In genomic region chr17:55501626-55502025, GRCh38 we compare ENCODE assay signal across 11 cellular contexts. TPM values are rescaled to one million over a fixed set of nuclear protein-coding genes. Genes with fewer than 3 reads are reported as not detected.
DNase-seq lines count a peak whose midpoint lies in the region; ATAC-seq and TF ChIP-seq lines count a peak whose summit lies in the region.
"Not testable (repeated sequence)": the region's sequence is repeated elsewhere in the genome, so short reads cannot be mapped to it uniquely, and the experiment has no call there.
"Had no signal": no experiment of that assay in that cellular context is flagged by ENCODE, and none has a peak within 500 bp of the region (broad histone marks: within the 10 kb centered on the region; RNA-seq: fewer than 3 reads in every experiment).

No MANE protein-coding gene starts in this region.

- POLR2A ChIA-PET in HCT116 (lab: Charles Lee); WTC11 (lab: Charles Lee): not testable (repeated sequence)

- H4K8ac ChIP-seq in neuronal stem cell (ENCODE audit: low read depth, low read length) = not testable (repeated sequence)

- not testable (repeated sequence) for H3K79me2 ChIP-seq in HCT116 (ENCODE audit: insufficient read depth, low read length)

- DNase-seq in DMS53 (lab: John Stamatoyannopoulos, UW) (peak; percentile 56), NCI-H146 treated with DMSO at 0.1 percent for 48 hours (lab: John Stamatoyannopoulos, UW; ENCODE audit: unreplicated experiment) (peak; percentile 4), NCI-H748 treated with DMSO at 0.1 percent for 48 hours (lab: John Stamatoyannopoulos, UW) (peak; percentile 6), WTC11 (ENCODE audit: low spot score) (peak; percentile 16)
- not testable (repeated sequence) for DNase-seq in HCT116 (ENCODE audit: low read depth, low spot score); epithelial cell of prostate (ENCODE audit: low read depth, low spot score); neuronal stem cell (ENCODE audit: low spot score)

- H3K4me1 Mint-ChIP-seq in WTC11 = not testable (repeated sequence)

- not testable (repeated sequence) for H2AFZ ChIP-seq in HCT116 (ENCODE audit: low read depth, low read length, poor library complexity, severe bottlenecking)
- peak overlapping the region; percentile 71 for H2AFZ ChIP-seq in neuronal stem cell (ENCODE audit: low read length)

- not testable (repeated sequence) for H2BK5ac ChIP-seq in neuronal stem cell (ENCODE audit: low read length)

- CTCF ChIA-PET in HCT116 (lab: Charles Lee); WTC11 (lab: Charles Lee): not testable (repeated sequence)

- not testable (repeated sequence) for H2AK5ac ChIP-seq in neuronal stem cell (ENCODE audit: low read depth, low read length)

- not testable (repeated sequence) for TF ChIP-seq RAD21 in HCT116 (IDR thresholded peaks at IDR 0.05; ENCODE audit: low read depth)

- TF ChIP-seq POLR2A in HCT116 (IDR thresholded peaks at IDR 0.05; ENCODE audit: borderline replicate concordance, extremely low read depth, insufficient read depth, insufficient read length) = not testable (repeated sequence)

- H3K4me3 Mint-ChIP-seq in WTC11 = peak overlapping the region; percentile 57

- H3K23ac ChIP-seq in neuronal stem cell (ENCODE audit: low read depth, low read length, poor library complexity) = not testable (repeated sequence)

- not testable (repeated sequence) for H3K27me3 ChIP-seq in HCT116 (ENCODE audit: insufficient read depth, low read length); neuronal stem cell (ENCODE audit: control insufficient read depth in 3 of 3, insufficient read depth in 3 of 3, low read depth in 1 of 3, low read length in 3 of 3)

- ATAC-seq in HCT116 = peak; percentile 32; the same call in 1 of the 2 replicates
- ATAC-seq in WTC11 = not testable (repeated sequence)

- H4K91ac ChIP-seq in neuronal stem cell (ENCODE audit: low read depth, low read length, poor library complexity) = not testable (repeated sequence)

- WGBS in neuronal stem cell (ENCODE audit: extremely low coverage in 2 of 2, insufficient read length in 2 of 2, insufficient replicate concordance in 1 of 2), 2 donors = no CpG with 5 or more reads among the region's 23 CpGs

- TSS peak; percentile 85 for BruUV-seq in HCT116 (replicated peaks; lab: Mats Ljungman, UMichigan)

- H3K27me3 Mint-ChIP-seq in WTC11 (ENCODE audit: low read depth) = not testable (repeated sequence)

- not testable (repeated sequence) for H3K79me1 ChIP-seq in neuronal stem cell (ENCODE audit: low read depth, low read length)

- not testable (repeated sequence) for H3K9ac ChIP-seq in HCT116 (ENCODE audit: low read length); neuronal stem cell (ENCODE audit: low read depth, low read length, poor library complexity)

- intact Hi-C loops in HCT116 (cut with micrococcal nuclease) = not testable (repeated sequence)

- peak overlapping the region; percentile 50 for H3K4me2 ChIP-seq in HCT116 (ENCODE audit: low read length)
- H3K4me2 ChIP-seq in neuronal stem cell (ENCODE audit: insufficient read depth, low read length, poor library complexity, severe bottlenecking) = not testable (repeated sequence)

- not testable (repeated sequence) for H3K9me3 Mint-ChIP-seq in WTC11

- not testable (repeated sequence) for H3K27ac ChIP-seq in HCT116 (ENCODE audit: low read depth, low read length); neuronal stem cell (replicated peaks; ENCODE audit: low read length)
- H3K27ac ChIP-seq in epithelial cell of prostate = peak overlapping the region; percentile 30

- H4K20me1 ChIP-seq in HCT116 (ENCODE audit: insufficient read depth) = not testable (repeated sequence)

- not testable (repeated sequence) for TF ChIP-seq CTCF in HCT116 (IDR thresholded peaks at IDR 0.05 in 2 of 3, conservative IDR thresholded peaks at IDR 0.05 in 1 of 3; ENCODE audit: borderline replicate concordance in 1 of 3, insufficient read depth in 1 of 3, low read depth in 2 of 3, low read length in 2 of 3); WTC11 (IDR thresholded peaks at IDR 0.05)

- H3K14ac ChIP-seq in neuronal stem cell (ENCODE audit: low read length) = not testable (repeated sequence)

- not testable (repeated sequence) for H3K36me3 ChIP-seq in HCT116 (ENCODE audit: control insufficient read depth in 1 of 2, insufficient read depth in 2 of 2, low read length in 2 of 2); neuronal stem cell (replicated peaks in 1 of 2; ENCODE audit: control insufficient read depth in 2 of 2, insufficient read depth in 2 of 2, low read length in 2 of 2)

- RAD21 ChIA-PET in HCT116 (lab: Charles Lee; ENCODE audit: low non-redundant PET in 1 of 2, low total read pairs in 2 of 2, uncharacterized antibody in 2 of 2, unreplicated experiment in 2 of 2) = not testable (repeated sequence)

- H3K27ac Mint-ChIP-seq in WTC11 = peak overlapping the region; percentile 83

- not testable (repeated sequence) for H3K18ac ChIP-seq in neuronal stem cell (ENCODE audit: low read length)

- H3K4me3 ChIP-seq in HCT116 (replicated peaks in 1 of 2; ENCODE audit: low read depth in 1 of 2, low read length in 2 of 2) = peak overlapping the region; percentile 26 to 40; a peak in 3 of 4 replicates
- H3K4me3 ChIP-seq in neuronal stem cell (ENCODE audit: low read length in 2 of 2) = not testable (repeated sequence)

- not testable (repeated sequence) for H2BK12ac ChIP-seq in neuronal stem cell (ENCODE audit: low read length)

- H2BK15ac ChIP-seq in neuronal stem cell (ENCODE audit: low read length) = not testable (repeated sequence)

- not testable (repeated sequence) for H3K9me2 ChIP-seq in HCT116 (ENCODE audit: insufficient read depth)

- H2BK120ac ChIP-seq in neuronal stem cell (ENCODE audit: low read depth, low read length) = not testable (repeated sequence)

- not testable (repeated sequence) for H3K36me3 Mint-ChIP-seq in WTC11

- not testable (repeated sequence) for H3K9me3 ChIP-seq in HCT116 (ENCODE audit: control insufficient read depth in 1 of 2, insufficient read depth in 1 of 2, low read depth in 1 of 2, low read length in 2 of 2); neuronal stem cell (replicated peaks in 1 of 2; ENCODE audit: control insufficient read depth in 2 of 2, insufficient read depth in 1 of 2, low read depth in 1 of 2, low read length in 2 of 2)

- not testable (repeated sequence) for H3K4ac ChIP-seq in neuronal stem cell (ENCODE audit: low read length)

- H3K4me1 ChIP-seq in HCT116 (ENCODE audit: control insufficient read depth in 1 of 2, insufficient read depth in 2 of 2, low read length in 2 of 2); neuronal stem cell (ENCODE audit: control insufficient read depth in 2 of 2, insufficient read depth in 1 of 2, low read depth in 1 of 2, low read length in 2 of 2): not testable (repeated sequence)

TF ChIP-seq in WTC11, 78 proteins besides CTCF, POLR2A, EP300 and RAD21:
- TF ChIP-seq HMGA2 (CRISPR knock-in tag; IDR thresholded peaks at IDR 0.05) = peak; percentile 68; the same call in 1 of the 2 replicates
TF ChIP-seq in WTC11: peak in this region for 1; not testable (repeated sequence) for 77.

RNA-seq across cellular contexts. Expression of gene SMIM36, which starts 9.6 kb away (rescaled TPM):
- 0.37 TPM for total RNA-seq in HCT116 (2021; ENCODE audit: unreplicated experiment)
- polyA plus RNA-seq in HCT116 (2012) = 0.02 and 0.25 TPM in 2 replicates
- total RNA-seq in WTC11 (2021) = not detected in 3 replicates
- not detected for polyA plus RNA-seq in neuronal stem cell (2013, experiment 1 of 2)
- polyA plus RNA-seq in neuronal stem cell (2013, experiment 2 of 2) = not detected
- total RNA-seq: CD4-positive, alpha-beta memory T cell; H1; IMR-90 had no signal
- polyA plus RNA-seq: AG04450; CD4-positive, alpha-beta memory T cell; H1; IMR-90 had no signal
